In genomic region chr5:138541511-138541910, GRCh38 we compare ENCODE assay signal across 8 cellular contexts. TPM values are rescaled to one million over a fixed set of nuclear protein-coding genes. Genes with fewer than 3 reads are reported as not detected.
DNase-seq lines count a peak whose midpoint lies in the region; ATAC-seq and TF ChIP-seq lines count a peak whose summit lies in the region.

No MANE protein-coding gene starts in this region.

- H3K4me3 Mint-ChIP-seq in activated CD4-positive, alpha-beta memory T cell treated with anti-CD3 and anti-CD28 coated beads for 36 hours = peak overlapping the region; percentile 98

- no peaks in the 10 kb centered on the region for H3K9me3 Mint-ChIP-seq in activated CD4-positive, alpha-beta memory T cell treated with anti-CD3 and anti-CD28 coated beads for 36 hours

- H3K27me3 Mint-ChIP-seq in activated CD4-positive, alpha-beta memory T cell treated with anti-CD3 and anti-CD28 coated beads for 36 hours = no peaks in the 10 kb centered on the region

- H3K27ac Mint-ChIP-seq in activated CD4-positive, alpha-beta memory T cell treated with anti-CD3 and anti-CD28 coated beads for 36 hours = peak overlapping the region; percentile 100

- intact Hi-C loops in activated CD4-positive, alpha-beta memory T cell treated with anti-CD3 and anti-CD28 coated beads for 36 hours (cut with micrococcal nuclease) = loop anchor here (5.0 to 10.0 kb wide), 2 partner anchors 204 to 1633 kb away; partner anchors contain the start of genes CYSTM1 and FAM53C

- H3K36me3 Mint-ChIP-seq in activated CD4-positive, alpha-beta memory T cell treated with anti-CD3 and anti-CD28 coated beads for 36 hours = peaks cover 33% of the 10 kb centered on the region

- ATAC-seq in gastroesophageal sphincter (no peak), HG02798 (IDR thresholded peaks at IDR 0.05; ENCODE audit: poor library complexity, unreplicated experiment) (no peak), HG02759 (IDR thresholded peaks at IDR 0.05; ENCODE audit: unreplicated experiment) (no peak)

- in situ Hi-C loops in HAP-1 (cut with MboI; ENCODE audit: low sequenced_read_pairs) = no loop called here

- H3K4me1 ChIP-seq in HAP-1 (peaks cover 26% of the 10 kb centered on the region), gastroesophageal sphincter (peaks cover 11 to 79% (median 28%) of the 10 kb centered on the region in 3 donors)

- H3K27me3 ChIP-seq in HAP-1 (ENCODE audit: low read depth) = no peaks in the 10 kb centered on the region
- no peaks in the 10 kb centered on the region for H3K27me3 ChIP-seq in gastroesophageal sphincter

- TF ChIP-seq EP300 in gastroesophageal sphincter (IDR thresholded peaks at IDR 0.05) = no peak

- CTCF ChIA-PET in activated CD4-positive, alpha-beta memory T cell treated with anti-CD3 and anti-CD28 coated beads for 36 hours (lab: Charles Lee) = interaction anchor here (0.7 to 2.8 kb wide), 3 partner anchors 37 to 189 kb away, joined by 3 to 10 read pairs (median 3); partner anchors contain the start of gene KDM3B

- H3K9me3 ChIP-seq in HAP-1 (no peaks in the 10 kb centered on the region), gastroesophageal sphincter (no peaks in the 10 kb centered on the region)

- no peak for TF ChIP-seq CTCF in gastroesophageal sphincter (IDR thresholded peaks at IDR 0.05)

- H3K27ac ChIP-seq in gastroesophageal sphincter (peak overlapping the region in 2 of 4 donors; percentile 95 to 99), skin epidermis (peak overlapping the region in 16 of 21 experiments; percentile 93 to 100 (median 98))

- DNase-seq in HAP-1 (ENCODE audit: low spot score in 2 of 2) (no peak), retina (no peak)
- DNase-seq in activated CD4-positive, alpha-beta memory T cell treated with anti-CD3 and anti-CD28 coated beads for 36 hours = no peak
- no peak for DNase-seq in stimulated activated CD8-positive, alpha-beta memory T cell treated with anti-CD3 and anti-CD28 coated beads, Interleukin-4, amount 100 ng/mL, for 48 hours

- POLR2A ChIA-PET in activated CD4-positive, alpha-beta memory T cell treated with anti-CD3 and anti-CD28 coated beads for 36 hours (lab: Charles Lee) = no interaction called here

- H3K4me3 ChIP-seq in HAP-1 = peak overlapping the region; percentile 99
- peak overlapping the region; percentile 90 to 95 for H3K4me3 ChIP-seq in gastroesophageal sphincter
- H3K4me3 ChIP-seq in skin epidermis = peak overlapping the region; percentile 68 to 99 (median 93)

- no peak for TF ChIP-seq POLR2A in gastroesophageal sphincter (IDR thresholded peaks at IDR 0.05)

- H3K4me1 Mint-ChIP-seq in activated CD4-positive, alpha-beta memory T cell treated with anti-CD3 and anti-CD28 coated beads for 36 hours (ENCODE audit: low read depth) = peaks cover 69% of the 10 kb centered on the region

- WGBS in gastroesophageal sphincter (ENCODE audit: low coverage in 1 of 2), 2 donors = 13 to 23% methylated on average over 2 of the region's 2 CpGs

- H3K36me3 ChIP-seq in HAP-1 (replicated peaks) (peaks cover 55% of the 10 kb centered on the region), gastroesophageal sphincter (peaks cover 0 to 3% of the 10 kb centered on the region in 2 donors)

RNA-seq across cellular contexts. Expression of gene ETF1, which starts 1.5 kb away (rescaled TPM):
- 100 to 1,000 TPM; 131 to 132 TPM for total RNA-seq in activated CD4-positive, alpha-beta memory T cell treated with anti-CD3 and anti-CD28 coated beads for 36 hours
- 100 to 1,000 TPM; 108 to 163 (median 127) TPM for total RNA-seq in gastroesophageal sphincter

RNA-seq across cellular contexts. Expression of gene HSPA9, which starts 33.7 kb away (rescaled TPM):
- 100 to 1,000 TPM; 358 to 368 TPM for total RNA-seq in activated CD4-positive, alpha-beta memory T cell treated with anti-CD3 and anti-CD28 coated beads for 36 hours
- total RNA-seq in gastroesophageal sphincter = 100 to 1,000 TPM; 201 to 367 (median 267) TPM
